ENCODE assay signal across 2 cellular contexts in genomic region chr2:43469094-43469493, GRCh38.
TF ChIP-seq lines count a peak whose summit lies in the region.

No MANE protein-coding gene starts in this region.

TF ChIP-seq in HepG2, 621 proteins besides CTCF, POLR2A, EP300 and RAD21 (continues in another document):
- TF ChIP-seq ZNF660 (CRISPR knock-in tag; IDR thresholded peaks at IDR 0.05; ENCODE audit: borderline replicate concordance, low read depth) (no peak), KDM4B (CRISPR knock-in tag; IDR thresholded peaks at IDR 0.05) (no peak), ZBTB7B (CRISPR knock-in tag; IDR thresholded peaks at IDR 0.05) (0 out of 2 replicates have a peak, but pooled peaks have one; percentile 36), ZNF224 (CRISPR knock-in tag; IDR thresholded peaks at IDR 0.05) (no peak), NR2F2 (IDR thresholded peaks at IDR 0.05; ENCODE audit: borderline replicate concordance, low read depth) (peak; percentile 46; the same call in 1 of the 2 replicates), ZSCAN22 (CRISPR knock-in tag; IDR thresholded peaks at IDR 0.05) (no peak), SCMH1 (CRISPR knock-in tag; IDR thresholded peaks at IDR 0.05; ENCODE audit: borderline replicate concordance) (no peak), TCF7L2 (IDR thresholded peaks at IDR 0.05; ENCODE audit: low read depth, low read length) (peak; percentile 58; the same call in 1 of the 2 replicates), SALL1 (CRISPR knock-in tag; IDR thresholded peaks at IDR 0.05) (peak; percentile 21; the same call in 1 of the 2 replicates), SNAPC2 (CRISPR knock-in tag; IDR thresholded peaks at IDR 0.05) (no peak), IKZF5 (CRISPR knock-in tag; IDR thresholded peaks at IDR 0.05) (no peak), ISX (CRISPR knock-in tag; conservative IDR thresholded peaks at IDR 0.05) (no peak), ZNF552 (CRISPR knock-in tag; IDR thresholded peaks at IDR 0.05; ENCODE audit: borderline replicate concordance) (no peak), GFI1 (CRISPR knock-in tag; IDR thresholded peaks at IDR 0.05; ENCODE audit: borderline replicate concordance) (0 out of 2 replicates have a peak, but pooled peaks have one; percentile 16), MIXL1 (CRISPR knock-in tag; IDR thresholded peaks at IDR 0.05) (0 out of 2 replicates have a peak, but pooled peaks have one; percentile 12), HIVEP1 (CRISPR knock-in tag; IDR thresholded peaks at IDR 0.05) (no peak), ZNF609 (CRISPR knock-in tag; IDR thresholded peaks at IDR 0.05; ENCODE audit: borderline replicate concordance) (peak; percentile 65; the same call in 1 of the 2 replicates), ZNF713 (CRISPR knock-in tag; IDR thresholded peaks at IDR 0.05) (no peak), ZNF503 (CRISPR knock-in tag; IDR thresholded peaks at IDR 0.05) (peak; percentile 43), FOXJ3 (CRISPR knock-in tag; IDR thresholded peaks at IDR 0.05; ENCODE audit: borderline replicate concordance) (peak; percentile 73), MAFF (IDR thresholded peaks at IDR 0.05; ENCODE audit: low read depth, low read length) (no peak), ARID2 (CRISPR knock-in tag; IDR thresholded peaks at IDR 0.05; ENCODE audit: borderline replicate concordance) (no peak), THAP11 (CRISPR knock-in tag; IDR thresholded peaks at IDR 0.05) (0 out of 2 replicates have a peak, but pooled peaks have one; percentile 21), CAMTA2 (CRISPR knock-in tag; IDR thresholded peaks at IDR 0.05; ENCODE audit: borderline replicate concordance) (no peak), ZNF12 (CRISPR knock-in tag; IDR thresholded peaks at IDR 0.05) (no peak), SIN3A (IDR thresholded peaks at IDR 0.05; ENCODE audit: borderline replicate concordance, low read depth, low read length) (no peak), ZNF605 (CRISPR knock-in tag; IDR thresholded peaks at IDR 0.05) (no peak), KLF6 (CRISPR knock-in tag; IDR thresholded peaks at IDR 0.05) (no peak)

TF ChIP-seq in endothelial cell of umbilical vein, 7 proteins besides CTCF, POLR2A, EP300 and RAD21:
- TF ChIP-seq MYC (IDR thresholded peaks at IDR 0.05; ENCODE audit: low read depth, low read length) (no peak), FOS (IDR thresholded peaks at IDR 0.05; ENCODE audit: borderline replicate concordance, insufficient read depth, low read length) (no peak), POLR2AphosphoS5 (IDR thresholded peaks at IDR 0.05; ENCODE audit: insufficient read depth, low read depth, low read length) (no peak), EZH2 (IDR thresholded peaks at IDR 0.05; ENCODE audit: borderline replicate concordance, low read depth, low read length, severe bottlenecking) (no peak), JUN (IDR thresholded peaks at IDR 0.05; ENCODE audit: borderline replicate concordance, insufficient read depth, insufficient read length, low read depth) (no peak), MAX (IDR thresholded peaks at IDR 0.05; ENCODE audit: insufficient read depth, insufficient read length) (no peak), GATA2 (IDR thresholded peaks at IDR 0.05; ENCODE audit: insufficient read depth, insufficient read length, low read depth, low read length) (no peak)
